In genomic region chr7:77565917-77566316, GRCh38 we compare ENCODE assay signal across 12 cellular contexts. TPM values are rescaled to one million over a fixed set of nuclear protein-coding genes. Genes with fewer than 3 reads are reported as not detected.
DNase-seq lines count a peak whose midpoint lies in the region; TF ChIP-seq lines count a peak whose summit lies in the region.
"Had no signal": no experiment of that assay in that cellular context is flagged by ENCODE, and none has a peak within 500 bp of the region (broad histone marks: within the 10 kb centered on the region; RNA-seq: fewer than 3 reads in every experiment).

No MANE protein-coding gene starts in this region.

- TF ChIP-seq EP300 in tibial nerve (IDR thresholded peaks at IDR 0.05), result no peak

- peak; percentile 29 for DNase-seq in SKM-1 (lab: John Stamatoyannopoulos, UW; ENCODE audit: unreplicated experiment)
- no peak for DNase-seq in SKM-1 treated with dmso at 0.1 percent for 144 hours (lab: John Stamatoyannopoulos, UW; ENCODE audit: unreplicated experiment)
- peak; percentile 77 for DNase-seq in SIG-M5 treated with dmso at 0.1 percent for 504 hours (lab: John Stamatoyannopoulos, UW; ENCODE audit: unreplicated experiment)
- peak; percentile 73 to 82 for DNase-seq in foreskin fibroblast
- peak; percentile 43 for DNase-seq in stromal cell of bone marrow (ENCODE audit: low read depth)
- DNase-seq in activated naive CD4-positive, alpha-beta T cell treated with Interleukin-2 at 50 U/mL for 16 hours, result no peak
- no peak for DNase-seq in tibial nerve (ENCODE audit: low spot score in 2 of 2)
- DNase-seq in medulla oblongata (ENCODE audit: extremely low spot score), result no peak
- DNase-seq: 8988T, MM.1S, NCI-H774, T-helper 2 cell had no signal

- H3K4me3 ChIP-seq in foreskin fibroblast (ENCODE audit: low read depth in 1 of 2, low read length in 2 of 2) (no peak overlapping the region), tibial nerve (no peak overlapping the region)

- H3K27ac ChIP-seq in tibial nerve, result peak overlapping the region in 1 of 4 donors; percentile 18

- H3K4me1 ChIP-seq in tibial nerve, result peaks cover 0 to 91% (median 35%) of the 10 kb centered on the region in 4 donors

- H3K27me3 ChIP-seq in tibial nerve, result no peaks in the 10 kb centered on the region

- TF ChIP-seq POLR2A in tibial nerve (IDR thresholded peaks at IDR 0.05), result no peak

- 61 to 64% methylated on average over 1 of the region's 1 CpG for WGBS in tibial nerve, 2 donors

- H3K36me3 ChIP-seq in tibial nerve, result no peaks in the 10 kb centered on the region

- no peak for TF ChIP-seq CTCF in foreskin fibroblast (IDR thresholded peaks at IDR 0.05; ENCODE audit: low read depth, low read length)
- TF ChIP-seq CTCF in tibial nerve (IDR thresholded peaks at IDR 0.05), result no peak

- no peaks in the 10 kb centered on the region for H3K9me3 ChIP-seq in tibial nerve

RNA-seq across cellular contexts. Expression of gene PTPN12, which starts 28.8 kb away (rescaled TPM):
- total RNA-seq in tibial nerve, result 100 to 1,000 TPM; 129 to 168 (median 151) TPM

Comparison
In these comparisons a context has a peak if more than half of its experiments do, and no peak if none do; other contexts are left out.
1. DNase-seq: peak in SKM-1 (single experiment), SIG-M5 treated with dmso at 0.1 percent for 504 hours (single experiment), foreskin fibroblast (2 of 2) and stromal cell of bone marrow (single experiment); none in SKM-1 treated with dmso at 0.1 percent for 144 hours (single experiment), activated naive CD4-positive, alpha-beta T cell treated with Interleukin-2 at 50 U/mL for 16 hours (single experiment), tibial nerve (0 of 2) and medulla oblongata (single experiment).